Comparison of ENCODE assay signal across 24 cellular contexts in genomic region chr12:28851781-28852180, GRCh38.
"Had no signal": no experiment of that assay in that cellular context is flagged by ENCODE, and none has a peak within 500 bp of the region (broad histone marks: within the 10 kb centered on the region; RNA-seq: fewer than 3 reads in every experiment).

No MANE protein-coding gene starts in this region.

- ATAC-seq: HepG2, K562, Right ventricle myocardium inferior, SK-N-SH treated with all-trans-retinoic acid at 6 μM for 48 hours had no signal

- H3K4me3 ChIP-seq: K562, PC-9, Peyer's patch, SJCRH30 had no signal

- H3K9me3 Mint-ChIP-seq: IgD-negative memory B cell had no signal

- H3K27ac Mint-ChIP-seq: IgD-negative memory B cell had no signal

- H3K9me3 ChIP-seq: Peyer's patch, SJCRH30 had no signal

- DNase-seq: Kasumi-1, MV-4-11, NCI-H1048, NCI-H1105, NCI-H1436 treated with DMSO at 0.1 percent for 48 hours, NCI-H1694, NCI-H187 treated with DMSO at 0.1 percent for 48 hours, NCI-H2029 treated with DMSO at 0.1 percent for 48 hours, NCI-H2171 treated with DMSO at 0.1 percent for 48 hours, NCI-H345, NCI-H446 treated with DMSO at 0.1 percent for 48 hours, NCI-H524, NCI-H526 treated with DMSO at 0.1 percent for 48 hours, NCI-H748 treated with DMSO at 0.1 percent for 48 hours, PC-9, Peyer's patch, SHP77 treated with DMSO at 0.1 percent for 48 hours, SJCRH30 had no signal

- H3K4me2 ChIP-seq: KMS-11, PC-9 had no signal

- H3K36me3 ChIP-seq: Peyer's patch, SJCRH30 had no signal

- H3K27me3 ChIP-seq: Peyer's patch, SJCRH30 had no signal

- H3K27ac ChIP-seq: KMS-11, PC-9, Peyer's patch, SJCRH30 had no signal

- H3K36me3 Mint-ChIP-seq: IgD-negative memory B cell had no signal

- H3K27me3 Mint-ChIP-seq: IgD-negative memory B cell had no signal

- H3K4me1 ChIP-seq: Peyer's patch, SJCRH30 had no signal

- H3K4me1 Mint-ChIP-seq: IgD-negative memory B cell had no signal

- H3K4me3 Mint-ChIP-seq: IgD-negative memory B cell had no signal

- H2AFZ ChIP-seq: PC-9 had no signal

- H3K9ac ChIP-seq: KMS-11 had no signal
